Comparison of ENCODE assay signal across 8 cellular contexts in genomic region chr4:42371306-42372063, GRCh38. TPM values are rescaled to one million over a fixed set of nuclear protein-coding genes. Genes with fewer than 3 reads are reported as not detected.
DNase-seq lines count a peak whose midpoint lies in the region; ATAC-seq and TF ChIP-seq lines count a peak whose summit lies in the region.

No MANE protein-coding gene starts in this region.

- no peak overlapping the region for H3K4me3 ChIP-seq in fibroblast of villous mesenchyme (ENCODE audit: low read depth, low read length)
- no peak overlapping the region for H3K4me3 ChIP-seq in retinal pigment epithelial cell (ENCODE audit: low read length)

- peak; percentile 10 for ATAC-seq in Right ventricle myocardium inferior
- ATAC-seq in HG03378 (IDR thresholded peaks at IDR 0.05; ENCODE audit: unreplicated experiment): peak; percentile 79

- intact Hi-C loops in Right ventricle myocardium inferior (cut with DNase I) (loop anchor here (2.0 kb wide), 1 partner anchor 149 kb away; no protein-coding TSS in a partner anchor), cardiac septum (cut with DNase I) (loop anchor here (2.0 kb wide), 1 partner anchor 149 kb away; no protein-coding TSS in a partner anchor)

- peak; percentile 37 for TF ChIP-seq CTCF in fibroblast of villous mesenchyme (IDR thresholded peaks at IDR 0.05; ENCODE audit: insufficient read depth, low read depth, low read length)
- peak; percentile 75 for TF ChIP-seq CTCF in retinal pigment epithelial cell (conservative IDR thresholded peaks at IDR 0.05; ENCODE audit: low read depth, low read length)

- DNase-seq in Right ventricle myocardium inferior (ENCODE audit: missing footprints) (no peak), cardiac septum (ENCODE audit: low spot score) (no peak), SK-N-DZ (ENCODE audit: low spot score) (peak; percentile 62), fibroblast of villous mesenchyme (ENCODE audit: low read depth) (peak; percentile 33), retinal pigment epithelial cell (ENCODE audit: low read depth) (peak; percentile 46)
- DNase-seq in stimulated activated CD4-positive, alpha-beta T cell treated with anti-CD3 and anti-CD28 coated beads, Interleukin-2, amount 100 ng/mL, for 24 hours: no peak
- no peak for DNase-seq in activated CD8-positive, alpha-beta memory T cell treated with anti-CD3 and anti-CD28 coated beads, Interleukin-2, amount 50 U/mL, for 4 hours

RNA-seq across cellular contexts. Expression of gene SHISA3, which starts 25.8 kb away (rescaled TPM):
- total RNA-seq in Right ventricle myocardium inferior (5.5 TPM), cardiac septum (0.46 TPM), fibroblast of villous mesenchyme (not detected in 2 replicates)
- polyA plus RNA-seq in SK-N-DZ (2014; cell fraction: cytosol; rRNA removed): 6.8 and 10.6 TPM in 2 replicates
- 4.7 and 5.1 TPM in 2 replicates for polyA plus RNA-seq in SK-N-DZ (2014; cell fraction: nucleus; rRNA removed)

Comparison
In these comparisons a context has a peak if more than half of its experiments do, and no peak if none do; other contexts are left out.
1. DNase-seq: peak in SK-N-DZ (single experiment), fibroblast of villous mesenchyme (single experiment) and retinal pigment epithelial cell (single experiment); none in Right ventricle myocardium inferior (single experiment), cardiac septum (single experiment), stimulated activated CD4-positive, alpha-beta T cell treated with anti-CD3 and anti-CD28 coated beads, Interleukin-2, amount 100 ng/mL, for 24 hours (0 of 2) and activated CD8-positive, alpha-beta memory T cell treated with anti-CD3 and anti-CD28 coated beads, Interleukin-2, amount 50 U/mL, for 4 hours (single experiment).